Comparison of ENCODE assay signal across 8 cellular contexts in genomic region chr5:6678385-6678784, GRCh38.
"Had no signal": no experiment of that assay in that cellular context is flagged by ENCODE, and none has a peak within 500 bp of the region (broad histone marks: within the 10 kb centered on the region; RNA-seq: fewer than 3 reads in every experiment).

No MANE protein-coding gene starts in this region.

- H3K27ac ChIP-seq: HL-60 had no signal

- ATAC-seq: HCT116, K562 had no signal

- H3K27ac Mint-ChIP-seq: HFFc6 had no signal

- FAIRE-seq: K562 had no signal

- H3K4me1 ChIP-seq: HAP-1 had no signal

- H3K36me3 ChIP-seq: HAP-1 had no signal

- H3K9me3 Mint-ChIP-seq: HFFc6 had no signal

- H3K4me3 ChIP-seq: HAP-1, K562 had no signal

- DNase-seq: GOT3, H7, HFFc6, IMR-90 had no signal

- H3K4me3 Mint-ChIP-seq: HFFc6 had no signal
